ENCODE assay signal across 1 cellular context in genomic region chr16:54163197-54163843, GRCh38.
TF ChIP-seq lines count a peak whose summit lies in the region.

No MANE protein-coding gene starts in this region.

TF ChIP-seq in HepG2, 621 proteins besides CTCF, POLR2A, EP300 and RAD21 (continued from another document):
- peak; percentile 29; the same call in 1 of the 2 replicates for TF ChIP-seq MIER2 (CRISPR knock-in tag; IDR thresholded peaks at IDR 0.05)
- no peak for TF ChIP-seq NONO (IDR thresholded peaks at IDR 0.05)
- 0 out of 2 replicates have a peak, but pooled peaks have one; percentile 21 for TF ChIP-seq NONO (CRISPR knock-in tag; conservative IDR thresholded peaks at IDR 0.05)
- TF ChIP-seq FOXO1 (CRISPR knock-in tag; IDR thresholded peaks at IDR 0.05): 0 out of 2 replicates have a peak, but pooled peaks have one; percentile 17
- TF ChIP-seq, protein P1, sequence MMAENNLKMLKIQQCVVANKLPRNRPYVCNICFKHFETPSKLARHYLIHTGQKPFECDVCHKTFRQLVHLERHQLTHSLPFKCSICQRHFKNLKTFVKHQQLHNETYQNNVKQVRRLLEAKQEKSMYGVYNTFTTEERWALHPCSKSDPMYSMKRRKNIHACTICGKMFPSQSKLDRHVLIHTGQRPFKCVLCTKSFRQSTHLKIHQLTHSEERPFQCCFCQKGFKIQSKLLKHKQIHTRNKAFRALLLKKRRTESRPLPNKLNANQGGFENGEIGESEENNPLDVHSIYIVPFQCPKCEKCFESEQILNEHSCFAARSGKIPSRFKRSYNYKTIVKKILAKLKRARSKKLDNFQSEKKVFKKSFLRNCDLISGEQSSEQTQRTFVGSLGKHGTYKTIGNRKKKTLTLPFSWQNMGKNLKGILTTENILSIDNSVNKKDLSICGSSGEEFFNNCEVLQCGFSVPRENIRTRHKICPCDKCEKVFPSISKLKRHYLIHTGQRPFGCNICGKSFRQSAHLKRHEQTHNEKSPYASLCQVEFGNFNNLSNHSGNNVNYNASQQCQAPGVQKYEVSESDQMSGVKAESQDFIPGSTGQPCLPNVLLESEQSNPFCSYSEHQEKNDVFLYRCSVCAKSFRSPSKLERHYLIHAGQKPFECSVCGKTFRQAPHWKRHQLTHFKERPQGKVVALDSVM (CRISPR knock-in tag; IDR thresholded peaks at IDR 0.05): peak; percentile 93
- TF ChIP-seq ZNF30 (CRISPR knock-in tag; IDR thresholded peaks at IDR 0.05): no peak
- no peak for TF ChIP-seq ZNF264 (CRISPR knock-in tag; IDR thresholded peaks at IDR 0.05)
- peak; percentile 51; the same call in 1 of the 2 replicates for TF ChIP-seq ZBTB38 (CRISPR knock-in tag; IDR thresholded peaks at IDR 0.05)
- 0 out of 2 replicates have a peak, but pooled peaks have one; percentile 51 for TF ChIP-seq KLF13 (CRISPR knock-in tag; IDR thresholded peaks at IDR 0.05)
- no peak for TF ChIP-seq PAWR (CRISPR knock-in tag; IDR thresholded peaks at IDR 0.05; ENCODE audit: borderline replicate concordance)
